10 cellular contexts compared by ENCODE assay signal in the genomic region with DNA sequence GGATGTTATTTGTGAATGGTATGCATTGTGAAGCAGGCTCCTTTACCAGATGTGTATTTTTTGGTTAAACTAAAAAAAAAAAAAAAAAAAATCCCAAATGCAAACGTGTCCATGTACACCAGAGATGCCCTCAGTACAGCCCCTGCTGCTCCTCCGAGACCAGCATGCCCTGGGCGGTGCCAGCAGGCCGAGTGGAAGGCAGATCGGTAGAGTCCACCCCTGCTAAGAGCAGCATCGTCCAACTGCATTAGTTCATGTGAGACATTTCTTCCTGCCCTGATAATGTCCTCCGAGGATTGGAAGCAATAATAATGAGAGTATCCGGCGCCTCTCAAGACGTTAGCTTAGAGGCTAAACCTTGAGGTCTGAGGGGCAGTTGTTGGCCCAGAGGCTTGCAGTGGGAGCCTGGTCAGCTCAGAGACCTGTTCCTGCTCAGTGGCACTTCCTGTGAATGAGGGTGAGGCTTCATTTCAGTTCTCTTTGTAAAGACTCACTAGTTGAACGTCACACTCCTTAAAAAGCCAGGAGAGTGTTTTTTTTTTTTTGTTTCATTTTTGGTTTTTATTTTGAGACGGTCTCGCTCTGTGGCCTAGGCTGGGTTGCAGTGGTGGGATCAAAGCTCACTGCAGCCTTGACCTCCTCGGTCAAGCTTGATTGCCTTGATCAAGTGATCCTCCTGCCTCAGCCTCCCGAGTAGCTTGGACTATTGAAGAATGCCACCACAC. TPM values are rescaled to one million over a fixed set of nuclear protein-coding genes. Genes with fewer than 3 reads are reported as not detected.
DNase-seq lines count a peak whose midpoint lies in the region; ATAC-seq and TF ChIP-seq lines count a peak whose summit lies in the region.
"Had no signal": no experiment of that assay in that cellular context is flagged by ENCODE, and none has a peak within 500 bp of the region (broad histone marks: within the 10 kb centered on the region; RNA-seq: fewer than 3 reads in every experiment).

No MANE protein-coding gene starts in this region.

- H3K4me1 ChIP-seq in OCI-LY3 (ENCODE audit: low read length) (peaks cover 19% of the 10 kb centered on the region), sigmoid colon (peaks cover 0 to 10% (median 9%) of the 10 kb centered on the region in 4 donors), testis (peaks cover 5% of the 10 kb centered on the region), Karpas-422 (ENCODE audit: low read length) (peaks cover 4% of the 10 kb centered on the region)

- H3K79me2 ChIP-seq in OCI-LY3 (ENCODE audit: low read length): no peaks in the 10 kb centered on the region
- H3K79me2 ChIP-seq in Karpas-422 (ENCODE audit: low read length): no peaks in the 10 kb centered on the region

- TF ChIP-seq EP300 in sigmoid colon (IDR thresholded peaks at IDR 0.05): no peak

- H3K4me2 ChIP-seq in OCI-LY3 (ENCODE audit: low read length) (peak overlapping the region; percentile 92), Karpas-422 (ENCODE audit: low read depth, low read length, poor library complexity, severe bottlenecking) (no peak overlapping the region)

- H4K20me1 ChIP-seq in OCI-LY3 (ENCODE audit: insufficient read depth, low read length) (no peaks in the 10 kb centered on the region), Karpas-422 (ENCODE audit: insufficient read depth, low read depth, low read length) (no peaks in the 10 kb centered on the region)

- H2AFZ ChIP-seq in OCI-LY3 (ENCODE audit: low read depth, low read length) (peak overlapping the region; percentile 95), Karpas-422 (ENCODE audit: low read length) (no peak overlapping the region)

- H3K9me3 ChIP-seq in OCI-LY3 (ENCODE audit: insufficient read depth, low read length) (no peaks in the 10 kb centered on the region), sigmoid colon (no peaks in the 10 kb centered on the region), testis (no peaks in the 10 kb centered on the region), Karpas-422 (ENCODE audit: low read length) (no peaks in the 10 kb centered on the region)

- H3K4me3 ChIP-seq in OCI-LY3 (ENCODE audit: low read length): peak overlapping the region; percentile 69
- no peak overlapping the region for H3K4me3 ChIP-seq in sigmoid colon
- no peak overlapping the region for H3K4me3 ChIP-seq in testis
- H3K4me3 ChIP-seq in Karpas-422 (ENCODE audit: low read length): no peak overlapping the region

- no peak for TF ChIP-seq POLR2A in sigmoid colon (IDR thresholded peaks at IDR 0.05)
- TF ChIP-seq POLR2A in testis (IDR thresholded peaks at IDR 0.05): no peak

- H3K9ac ChIP-seq in OCI-LY3 (ENCODE audit: low read length) (peak overlapping the region; percentile 56), Karpas-422 (ENCODE audit: low read length) (no peak overlapping the region)

- peak; percentile 34 for DNase-seq in NOMO-1 treated with DMSO at 0.1 percent for 48 hours (lab: John Stamatoyannopoulos, UW; ENCODE audit: unreplicated experiment)
- no peak for DNase-seq in NOMO-1 treated with dmso at 0.1 percent for 144 hours (lab: John Stamatoyannopoulos, UW; ENCODE audit: unreplicated experiment)
- DNase-seq in sigmoid colon: peak; percentile 27
- no peak for DNase-seq in NCI-H446 (lab: John Stamatoyannopoulos, UW)
- DNase-seq in testis: no peak
- DNase-seq in Karpas-422: no peak
- DNase-seq: caudate nucleus had no signal

- WGBS in sigmoid colon, 2 donors: 80 to 86% methylated on average over 15 of the region's 15 CpGs
- 81 to 84% methylated on average over 15 of the region's 15 CpGs for WGBS in testis, 2 donors

- intact Hi-C loops in sigmoid colon (cut with DNase I) (no loop called here), testis (cut with DNase I; ENCODE audit: low total_unique reads) (no loop called here)

- no peaks in the 10 kb centered on the region for H3K36me3 ChIP-seq in OCI-LY3 (replicated peaks; ENCODE audit: low read depth, low read length)
- H3K36me3 ChIP-seq in sigmoid colon: peaks cover 0 to 8% (median 0%) of the 10 kb centered on the region in 4 donors
- H3K36me3 ChIP-seq in testis (ENCODE audit: low read depth, missing control alignments): no peaks in the 10 kb centered on the region
- no peaks in the 10 kb centered on the region for H3K36me3 ChIP-seq in Karpas-422 (ENCODE audit: insufficient read depth, low read length)

- no peaks in the 10 kb centered on the region for H3K27me3 ChIP-seq in OCI-LY3 (ENCODE audit: low read depth, low read length)
- no peaks in the 10 kb centered on the region for H3K27me3 ChIP-seq in sigmoid colon
- no peaks in the 10 kb centered on the region for H3K27me3 ChIP-seq in testis
- no peaks in the 10 kb centered on the region for H3K27me3 ChIP-seq in Karpas-422 (ENCODE audit: low read length)

- peak; percentile 60 for ATAC-seq in HG02571 (IDR thresholded peaks at IDR 0.05; ENCODE audit: unreplicated experiment)

- H3K27ac ChIP-seq in OCI-LY3 (ENCODE audit: low read length) (peak overlapping the region; percentile 51), sigmoid colon (no peak overlapping the region), testis (no peak overlapping the region), Karpas-422 (ENCODE audit: low read length) (no peak overlapping the region)
- H3K27ac ChIP-seq: 22Rv1 had no signal

- no peaks in the 10 kb centered on the region for H3K9me2 ChIP-seq in Karpas-422 (replicated peaks; ENCODE audit: insufficient read depth, low read length)

- TF ChIP-seq CTCF in OCI-LY3 (IDR thresholded peaks at IDR 0.05; ENCODE audit: low read depth, low read length): no peak
- TF ChIP-seq CTCF in sigmoid colon (IDR thresholded peaks at IDR 0.05): no peak
- no peak for TF ChIP-seq CTCF in testis (IDR thresholded peaks at IDR 0.05)

RNA-seq across cellular contexts. Expression of gene SLC66A3, which starts 5.6 kb away (rescaled TPM):
- total RNA-seq in sigmoid colon (10 to 100 TPM; 34.3 to 71.7 (median 43.0) TPM), testis (10 to 100 TPM; 38.9 to 46.0 TPM)
- polyA plus RNA-seq in sigmoid colon (10 to 100 TPM in 2 of 3 donors, 1 to 10 TPM in 1; 6.9 to 12.5 (median 11.4) TPM), testis (ENCODE audit: insufficient read depth, low read depth, low replicate concordance) (23.3 TPM)
- 10.9 and 18.2 TPM in 2 replicates for total RNA-seq in Karpas-422 (2014; rRNA removed; shearing (Covaris generic); ENCODE audit: low replicate concordance)

Comparison
In these comparisons a context has a peak if more than half of its experiments do, and no peak if none do; other contexts are left out.
1. DNase-seq: peak in NOMO-1 treated with DMSO at 0.1 percent for 48 hours (single experiment) and sigmoid colon (single experiment); none in NOMO-1 treated with dmso at 0.1 percent for 144 hours (single experiment), NCI-H446 (0 of 2), testis (single experiment) and Karpas-422 (single experiment).